In genomic region chr5:56257010-56257409, GRCh38 we compare ENCODE assay signal across 20 cellular contexts. TPM values are rescaled to one million over a fixed set of nuclear protein-coding genes. Genes with fewer than 3 reads are reported as not detected.
DNase-seq lines count a peak whose midpoint lies in the region; ATAC-seq and TF ChIP-seq lines count a peak whose summit lies in the region.
"Had no signal": no experiment of that assay in that cellular context is flagged by ENCODE, and none has a peak within 500 bp of the region (broad histone marks: within the 10 kb centered on the region; RNA-seq: fewer than 3 reads in every experiment).

No MANE protein-coding gene starts in this region.

- ATAC-seq in activated naive CD4-positive, alpha-beta T cell treated with anti-CD3 and anti-CD28 coated beads, Interleukin-2, amount 50 U/mL, for 72 hours, result no peak
- ATAC-seq in psoas muscle, result no peak
- ATAC-seq: A549; CD8-positive, alpha-beta T cell had no signal

- H2AFZ ChIP-seq in mesenchymal stem cell (ENCODE audit: low read depth, low read length), result no peak overlapping the region

- no peak overlapping the region for H3K9ac ChIP-seq in mesenchymal stem cell (ENCODE audit: low read length)
- H3K9ac ChIP-seq: BLaER1 treated with 17β-estradiol and CSF1 and Interleukin-3, amounts not matched to agents 10 nM and 100 nM; KMS-11 had no signal

- H3K27ac Mint-ChIP-seq in activated naive CD4-positive, alpha-beta T cell treated with anti-CD3 and anti-CD28 coated beads, Interleukin-2, amount 50 U/mL, for 24 hours, result peak overlapping the region; percentile 5
- H3K27ac Mint-ChIP-seq in activated naive CD4-positive, alpha-beta T cell treated with anti-CD3 and anti-CD28 coated beads, Interleukin-2, amount 50 U/mL, for 72 hours, result no peak overlapping the region
- H3K27ac Mint-ChIP-seq: CD8-positive, alpha-beta T cell; H9 had no signal

- H3K79me1 ChIP-seq in mesenchymal stem cell (replicated peaks; ENCODE audit: low read length, poor library complexity, severe bottlenecking), result no peaks in the 10 kb centered on the region

- intact Hi-C loops in psoas muscle (cut with DNase I), result no loop called here

- no peaks in the 10 kb centered on the region for H3K4me1 Mint-ChIP-seq in activated naive CD4-positive, alpha-beta T cell treated with anti-CD3 and anti-CD28 coated beads, Interleukin-2, amount 50 U/mL, for 24 hours
- H3K4me1 Mint-ChIP-seq: H9 had no signal

- H3K4ac ChIP-seq in mesenchymal stem cell (ENCODE audit: low read depth in 1 of 2, low read length in 2 of 2), result no peak overlapping the region

- no peak for TF ChIP-seq CTCF in psoas muscle (IDR thresholded peaks at IDR 0.05)

- H2BK120ac ChIP-seq in mesenchymal stem cell (ENCODE audit: low read depth, low read length), result no peak overlapping the region

- H3K36me3 Mint-ChIP-seq in activated naive CD4-positive, alpha-beta T cell treated with anti-CD3 and anti-CD28 coated beads, Interleukin-2, amount 50 U/mL, for 24 hours, result no peaks in the 10 kb centered on the region
- no peaks in the 10 kb centered on the region for H3K36me3 Mint-ChIP-seq in activated naive CD4-positive, alpha-beta T cell treated with anti-CD3 and anti-CD28 coated beads, Interleukin-2, amount 50 U/mL, for 72 hours
- H3K36me3 Mint-ChIP-seq: CD8-positive, alpha-beta T cell had no signal

- DNase-seq in activated naive CD4-positive, alpha-beta T cell treated with anti-CD3 and anti-CD28 coated beads, Interleukin-2, amount 50 U/mL, for 72 hours (ENCODE audit: low spot score in 2 of 2), result no peak
- DNase-seq in SJSA1 (ENCODE audit: low read depth in 1 of 2, low spot score in 2 of 2) (no peak), mesenchymal stem cell (no peak), psoas muscle (no peak), NCI-H526 (lab: John Stamatoyannopoulos, UW) (no peak)
- no peak for DNase-seq in activated CD4-positive, alpha-beta T cell treated with anti-CD3 and anti-CD28 coated beads for 48 hours
- DNase-seq: Calu3; CD8-positive, alpha-beta T cell; DMS79 treated with DMSO at 0.1 percent for 48 hours; GF-D8; H9 had no signal

- peak overlapping the region; percentile 48 for H2BK15ac ChIP-seq in mesenchymal stem cell (ENCODE audit: low read depth, poor library complexity, severe bottlenecking)

- H3K18ac ChIP-seq in mesenchymal stem cell (ENCODE audit: low read depth in 1 of 2, low read length in 2 of 2), result no peak overlapping the region

- no peak overlapping the region for H3K23ac ChIP-seq in mesenchymal stem cell (ENCODE audit: low read length in 2 of 2)

- no peaks in the 10 kb centered on the region for H3K27me3 Mint-ChIP-seq in activated naive CD4-positive, alpha-beta T cell treated with anti-CD3 and anti-CD28 coated beads, Interleukin-2, amount 50 U/mL, for 24 hours

- no peaks in the 10 kb centered on the region for H3K27me3 ChIP-seq in SJSA1 (replicated peaks)
- H3K27me3 ChIP-seq in mesenchymal stem cell (ENCODE audit: control insufficient read depth in 1 of 2, insufficient read depth in 1 of 2, low read length in 2 of 2), result no peaks in the 10 kb centered on the region
- H3K27me3 ChIP-seq in psoas muscle (ENCODE audit: insufficient read depth in 3 of 3, low read length in 2 of 3), result no peaks in the 10 kb centered on the region
- H3K27me3 ChIP-seq: BLaER1 treated with 17β-estradiol and CSF1 and Interleukin-3, amounts not matched to agents 10 nM and 100 nM had no signal

- H3K4me3 Mint-ChIP-seq in activated naive CD4-positive, alpha-beta T cell treated with anti-CD3 and anti-CD28 coated beads, Interleukin-2, amount 50 U/mL, for 24 hours, result no peak overlapping the region
- H3K4me3 Mint-ChIP-seq: CD8-positive, alpha-beta T cell; H9 had no signal

- H4K91ac ChIP-seq in mesenchymal stem cell (ENCODE audit: low read length), result no peak overlapping the region

- H3K9me3 Mint-ChIP-seq in activated naive CD4-positive, alpha-beta T cell treated with anti-CD3 and anti-CD28 coated beads, Interleukin-2, amount 50 U/mL, for 24 hours, result no peaks in the 10 kb centered on the region
- H3K9me3 Mint-ChIP-seq in activated naive CD4-positive, alpha-beta T cell treated with anti-CD3 and anti-CD28 coated beads, Interleukin-2, amount 50 U/mL, for 72 hours, result no peaks in the 10 kb centered on the region
- H3K9me3 Mint-ChIP-seq: CD8-positive, alpha-beta T cell had no signal

- no peak overlapping the region for H3K14ac ChIP-seq in mesenchymal stem cell (ENCODE audit: low read length in 2 of 2)

- no peak overlapping the region for H2BK5ac ChIP-seq in mesenchymal stem cell (ENCODE audit: low read depth, low read length, poor library complexity, severe bottlenecking)

- H3K4me1 ChIP-seq in SJSA1 (replicated peaks) (peaks cover 32% of the 10 kb centered on the region), mesenchymal stem cell (ENCODE audit: control insufficient read depth, insufficient read depth, low read depth, low read length) (peaks cover 5% of the 10 kb centered on the region), psoas muscle (no peaks in the 10 kb centered on the region)

- H4K8ac ChIP-seq in mesenchymal stem cell (ENCODE audit: low read length), result no peak overlapping the region

- H3K4me3 ChIP-seq in SJSA1, result no peak overlapping the region
- H3K4me3 ChIP-seq in mesenchymal stem cell (ENCODE audit: insufficient read depth in 1 of 2, low read depth in 1 of 2, low read length in 2 of 2), result no peak overlapping the region
- H3K4me3 ChIP-seq in psoas muscle, result no peak overlapping the region
- H3K4me3 ChIP-seq: A549; BLaER1 treated with 17β-estradiol and CSF1 and Interleukin-3, amounts not matched to agents 10 nM and 100 nM had no signal

- no peak overlapping the region for H2BK12ac ChIP-seq in mesenchymal stem cell (ENCODE audit: low read length in 2 of 2)

- no peaks in the 10 kb centered on the region for H3K36me3 ChIP-seq in SJSA1
- no peaks in the 10 kb centered on the region for H3K36me3 ChIP-seq in mesenchymal stem cell (ENCODE audit: control insufficient read depth in 1 of 2, insufficient read depth in 2 of 2, low read depth in 1 of 2, low read length in 2 of 2)
- H3K36me3 ChIP-seq in psoas muscle (ENCODE audit: insufficient read depth in 1 of 2, low read depth in 1 of 2), result no peaks in the 10 kb centered on the region
- H3K36me3 ChIP-seq: BLaER1 treated with 17β-estradiol and CSF1 and Interleukin-3, amounts not matched to agents 10 nM and 100 nM had no signal

- H2AK5ac ChIP-seq in mesenchymal stem cell (ENCODE audit: low read length, severe bottlenecking), result no peak overlapping the region

- H3K27ac ChIP-seq in SJSA1 (peak overlapping the region; percentile 52), mesenchymal stem cell (ENCODE audit: low read length, poor library complexity, severe bottlenecking) (no peak overlapping the region), psoas muscle (no peak overlapping the region)
- H3K27ac ChIP-seq: 22Rv1, A549, HL-60, KMS-11 had no signal

- no peaks in the 10 kb centered on the region for H3K9me3 ChIP-seq in SJSA1 (replicated peaks)
- H3K9me3 ChIP-seq in mesenchymal stem cell (ENCODE audit: control insufficient read depth, low read length), result no peaks in the 10 kb centered on the region
- H3K9me3 ChIP-seq in psoas muscle, result no peaks in the 10 kb centered on the region
- H3K9me3 ChIP-seq: A549 had no signal

- H3K4me2 ChIP-seq in mesenchymal stem cell (ENCODE audit: low read length, poor library complexity, severe bottlenecking), result no peak overlapping the region
- H3K4me2 ChIP-seq: A549, KMS-11 had no signal

RNA-seq across cellular contexts. Expression of gene ANKRD55, which starts 23.9 kb away (rescaled TPM):
- 1 to 10 TPM; 3.7 to 6.4 TPM for total RNA-seq in activated naive CD4-positive, alpha-beta T cell treated with anti-CD3 and anti-CD28 coated beads, Interleukin-2, amount 50 U/mL, for 72 hours
- total RNA-seq in SJSA1 (2014; rRNA removed; shearing (Covaris generic)), result not detected in 2 replicates
- 0.91 TPM for polyA plus RNA-seq in mesenchymal stem cell (2013, experiment 1 of 2)
- polyA plus RNA-seq in mesenchymal stem cell (2013, experiment 2 of 2), result 0.86 TPM
- total RNA-seq in psoas muscle, result not detected
- polyA plus RNA-seq in psoas muscle, result under 1 TPM in 2 of 3 donors, not detected in 1; 0.01 to 0.04 TPM
- total RNA-seq: Calu3; CD8-positive, alpha-beta T cell; H1; H9; HT1080 had no signal
- polyA plus RNA-seq: AG04450, H1 had no signal
